8 cellular contexts compared by ENCODE assay signal in genomic region chr9:105690742-105691141, GRCh38. TPM values are rescaled to one million over a fixed set of nuclear protein-coding genes. Genes with fewer than 3 reads are reported as not detected.
DNase-seq lines count a peak whose midpoint lies in the region; TF ChIP-seq lines count a peak whose summit lies in the region.
"Had no signal": no experiment of that assay in that cellular context is flagged by ENCODE, and none has a peak within 500 bp of the region (broad histone marks: within the 10 kb centered on the region; RNA-seq: fewer than 3 reads in every experiment).

No MANE protein-coding gene starts in this region.

- intact Hi-C loops in colonic mucosa (cut with DNase I) = no loop called here

- no peaks in the 10 kb centered on the region for H3K9me3 ChIP-seq in colonic mucosa

- H3K9me3 Mint-ChIP-seq in neural crest cell = no peaks in the 10 kb centered on the region

- H3K4me3 ChIP-seq in LNCaP clone FGC (ENCODE audit: low read depth, low read length) (no peak overlapping the region), colonic mucosa (no peak overlapping the region)

- H3K27ac Mint-ChIP-seq in neural crest cell (ENCODE audit: unreplicated experiment) = no peak overlapping the region

- H3K4me3 Mint-ChIP-seq in neural crest cell = peak overlapping the region; percentile 32

- peak; percentile 59 for TF ChIP-seq CTCF in LNCaP clone FGC (IDR thresholded peaks at IDR 0.05; ENCODE audit: control insufficient read depth, extremely low read depth, insufficient read depth)
- TF ChIP-seq CTCF in colonic mucosa (IDR thresholded peaks at IDR 0.05) = peak; percentile 61
- TF ChIP-seq CTCF in neural crest cell (conservative IDR thresholded peaks at IDR 0.05) = peak; percentile 67

- H3K36me3 Mint-ChIP-seq in neural crest cell (ENCODE audit: low read depth) = no peaks in the 10 kb centered on the region

- peaks cover 51% of the 10 kb centered on the region for H3K27me3 Mint-ChIP-seq in neural crest cell (ENCODE audit: low read depth)

- peaks cover 16% of the 10 kb centered on the region for H3K4me1 Mint-ChIP-seq in neural crest cell

- H3K4me1 ChIP-seq in colonic mucosa = no peaks in the 10 kb centered on the region

- DNase-seq in EL = peak; percentile 17
- DNase-seq in LNCaP clone FGC (ENCODE audit: low read depth) = no peak
- no peak for DNase-seq in colonic mucosa
- DNase-seq in neural crest cell (ENCODE audit: low read depth, low spot score) = no peak
- no peak for DNase-seq in amniotic stem cell (lab: John Stamatoyannopoulos, UW)
- no peak for DNase-seq in LoVo (ENCODE audit: low spot score)
- DNase-seq in iPS-NIHi7 (ENCODE audit: extremely low spot score) = no peak
- DNase-seq: activated effector memory CD4-positive, alpha-beta T cell treated with Interleukin-2 at 50 U/mL for 16 hours had no signal

- no peaks in the 10 kb centered on the region for H3K36me3 ChIP-seq in colonic mucosa

- H3K9ac ChIP-seq in colonic mucosa (ENCODE audit: low read depth in 2 of 2, low read length in 2 of 2) = no peak overlapping the region

- peaks cover 3% of the 10 kb centered on the region for H3K27me3 ChIP-seq in colonic mucosa

- no peak overlapping the region for H3K27ac ChIP-seq in colonic mucosa

RNA-seq across cellular contexts. Expression of gene TMEM38B, which starts 3.6 kb away (rescaled TPM):
- 10 to 100 TPM; 28.5 to 38.2 TPM for total RNA-seq in colonic mucosa
- 34.1 and 34.9 TPM in 2 replicates for total RNA-seq in neural crest cell

RNA-seq across cellular contexts. Expression of gene TAL2, which starts 28.5 kb away (rescaled TPM):
- total RNA-seq in colonic mucosa (not detected), neural crest cell (7.4 and 8.4 TPM in 2 replicates)
